ENCODE assay signal across 25 cellular contexts in genomic region chr6:92196320-92196719, GRCh38.
"Had no signal": no experiment of that assay in that cellular context is flagged by ENCODE, and none has a peak within 500 bp of the region (broad histone marks: within the 10 kb centered on the region; RNA-seq: fewer than 3 reads in every experiment).

No MANE protein-coding gene starts in this region.

- H3K4me1 ChIP-seq: adrenal gland, ascending aorta, esophagus muscularis mucosa, foreskin keratinocyte, pancreas, psoas muscle, right atrium auricular region, uterus had no signal

- H3K9me3 ChIP-seq: adrenal gland, ascending aorta, pancreas, psoas muscle, right atrium auricular region, uterus had no signal

- H3K36me3 ChIP-seq: adrenal gland, ascending aorta, esophagus muscularis mucosa, pancreas, right atrium auricular region, uterus, WERI-Rb-1 had no signal

- H3K27ac ChIP-seq: adrenal gland, ascending aorta, esophagus muscularis mucosa, foreskin keratinocyte, pancreas, psoas muscle, right atrium auricular region, uterus, WERI-Rb-1 had no signal

- H3K27me3 ChIP-seq: adrenal gland, ascending aorta, esophagus muscularis mucosa, foreskin keratinocyte, pancreas, right atrium auricular region, uterus had no signal

- DNase-seq: activated CD4-positive, alpha-beta T cell treated with anti-CD3 and anti-CD28 coated beads for 48 hours; activated CD4-positive, alpha-beta T cell treated with anti-CD3 and anti-CD28 coated beads, Interleukin-2, amount 50 U/mL, for 48 hours; activated CD8-positive, alpha-beta memory T cell treated with anti-CD3 and anti-CD28 coated beads for 24 hours; activated effector memory CD4-positive, alpha-beta T cell treated with anti-CD3 and anti-CD28 coated beads, Interleukin-2, amount 50 U/mL, for 16 hours; activated naive CD4-positive, alpha-beta T cell treated with anti-CD3 and anti-CD28 coated beads for 36 hours; activated naive CD8-positive, alpha-beta T cell treated with anti-CD3 and anti-CD28 coated beads for 36 hours; adrenal gland; foreskin keratinocyte; left cardiac atrium; left ventricle myocardium superior; naive thymus-derived CD4-positive, alpha-beta T cell; pancreas; psoas muscle; stimulated activated CD4-positive, alpha-beta T cell treated with anti-CD3 and anti-CD28 coated beads, Interleukin-1b, Interleukin-23, amount 100 ng/mL, for 48 hours; stimulated activated CD4-positive, alpha-beta T cell treated with anti-CD3 and anti-CD28 coated beads, Interleukin-4, amount 100 ng/mL, for 4 hours; stimulated activated CD8-positive, alpha-beta memory T cell treated with anti-CD3 and anti-CD28 coated beads, Interleukin-4, amount 100 ng/mL, for 48 hours; stimulated activated naive CD8-positive, alpha-beta T cell treated with anti-CD3 and anti-CD28 coated beads, Interleukin-15, amount 100 ng/mL, for 72 hours; uterus; WERI-Rb-1 had no signal

- H3K4me3 ChIP-seq: adrenal gland, ascending aorta, esophagus muscularis mucosa, pancreas, psoas muscle, right atrium auricular region, smooth muscle cell, uterus had no signal

- ATAC-seq: activated CD4-positive, CD25-positive, alpha-beta regulatory T cell treated with anti-CD3 and anti-CD28 coated beads, Interleukin-2, amount 50 U/mL, for 24 hours; foreskin keratinocyte; left cardiac atrium; left ventricle myocardium superior; naive thymus-derived CD4-positive, alpha-beta T cell; pancreas; psoas muscle; stimulated activated memory B cell treated with anti-CD40 and anti-IgM and Interleukin-4, amounts not matched to agents 10 μg/mL and 1 μg/mL and 100 μg/mL, for 72 hours; stimulated activated naive CD8-positive, alpha-beta T cell treated with anti-CD3 and anti-CD28 coated beads, Interleukin-15, amount 100 ng/mL, for 72 hours had no signal
